8 cellular contexts compared by ENCODE assay signal in the genomic region with DNA sequence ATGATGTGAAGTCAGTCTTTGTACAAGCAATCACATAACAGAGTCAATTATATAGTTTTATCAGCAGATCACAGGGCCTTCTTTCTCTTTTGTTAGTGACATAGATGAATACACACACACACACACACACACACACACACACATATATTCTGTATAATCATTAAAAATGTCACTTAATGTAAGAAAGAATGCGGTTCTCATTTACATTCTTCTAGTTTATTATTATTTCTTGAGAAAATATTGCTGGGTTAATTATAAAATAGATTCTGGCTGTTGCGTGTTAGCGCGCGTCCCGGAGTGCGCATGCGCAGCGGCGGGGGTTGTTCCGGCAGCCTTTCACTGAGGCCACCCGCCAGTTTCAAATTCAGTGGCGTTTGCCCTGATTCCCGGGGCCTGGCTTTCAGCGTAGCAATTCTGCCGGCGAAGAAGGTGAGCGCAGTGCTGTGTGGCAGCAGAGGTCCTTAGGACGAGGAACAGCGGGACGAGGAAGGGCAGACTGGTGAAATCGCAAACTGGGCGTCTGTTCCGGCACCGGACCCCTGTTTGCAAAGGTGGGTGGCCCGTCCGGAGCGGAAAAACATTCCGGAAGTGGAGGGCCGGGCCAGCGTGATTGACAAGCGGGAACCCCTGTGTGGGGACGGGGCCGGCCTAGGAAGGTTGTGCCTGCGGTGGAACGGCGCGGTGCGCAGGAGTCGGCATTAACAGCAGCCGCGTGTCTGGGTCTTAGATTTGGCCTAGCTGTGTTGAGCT.
DNase-seq lines count a peak whose midpoint lies in the region; ATAC-seq, FAIRE-seq and TF ChIP-seq lines count a peak whose summit lies in the region.
"Not testable (repeated sequence)": the region's sequence is repeated elsewhere in the genome, so short reads cannot be mapped to it uniquely, and the experiment has no call there.

No MANE protein-coding gene starts in this region.

- POLR2A ChIA-PET in A673 (lab: Charles Lee; ENCODE audit: low non-redundant PET) = not testable (repeated sequence)

- WGBS in smooth muscle cell (ENCODE audit: low lambda C conversion rate) = under 1% methylated on average over 42 of the region's 42 CpGs

- H4K20me1 ChIP-seq in keratinocyte (ENCODE audit: control insufficient read depth, extremely low read depth, insufficient read depth, low read length); smooth muscle cell (ENCODE audit: low read depth): not testable (repeated sequence)

- H2AFZ ChIP-seq in keratinocyte (ENCODE audit: control insufficient read depth, low read length) (peak overlapping the region; percentile 46), smooth muscle cell (ENCODE audit: low read depth) (peak overlapping the region; percentile 88)

- H3K4me3 ChIP-seq in A673 (ENCODE audit: low read depth, low read length, poor library complexity, severe bottlenecking) = peak overlapping the region; percentile 56
- peak overlapping the region; percentile 45 to 57 (median 49) for H3K4me3 ChIP-seq in keratinocyte (ENCODE audit: control insufficient read depth in 2 of 3, extremely low read depth in 1 of 3, insufficient read depth in 2 of 3, low read depth in 1 of 3, low read length in 3 of 3)
- H3K4me3 ChIP-seq in smooth muscle cell = peak overlapping the region; percentile 70

- dilution Hi-C loops in keratinocyte (cut with MboI; ENCODE audit: extremely low pct_ligation_motif_present, low sequenced_read_pairs) = not testable (repeated sequence)

- not testable (repeated sequence) for H3K27ac ChIP-seq in A673 (ENCODE audit: low read depth, low read length, poor library complexity, severe bottlenecking); keratinocyte (ENCODE audit: control insufficient read depth, insufficient read depth, low read length)
- H3K27ac ChIP-seq in smooth muscle cell (ENCODE audit: low read depth) = peak overlapping the region; percentile 54

- DNase-seq in A673 (ENCODE audit: low spot score) (peak; percentile 78), NCI-H526 treated with DMSO at 0.1 percent for 48 hours (lab: John Stamatoyannopoulos, UW) (peak; percentile 37), cerebellar cortex (ENCODE audit: low spot score) (peak; percentile 81), smooth muscle cell (lab: John Stamatoyannopoulos, UW; ENCODE audit: unreplicated experiment) (peak; percentile 82)
- DNase-seq in activated CD4-positive, alpha-beta T cell treated with anti-CD3 and anti-CD28 coated beads for 4 hours = peak; percentile 64 to 90
- DNase-seq in keratinocyte (ENCODE audit: low read depth, low spot score) = not testable (repeated sequence)

- not testable (repeated sequence) for H3K79me2 ChIP-seq in keratinocyte (ENCODE audit: control insufficient read depth, insufficient read depth, low read length); smooth muscle cell (ENCODE audit: low read depth)

- H3K36me3 ChIP-seq in A673 (ENCODE audit: insufficient read depth, low read length, poor library complexity, severe bottlenecking); keratinocyte (ENCODE audit: control insufficient read depth in 2 of 2, extremely low read depth in 1 of 2, insufficient read depth in 2 of 2, low read length in 2 of 2); smooth muscle cell (ENCODE audit: low read depth): not testable (repeated sequence)

- BruUV-seq in A673 (replicated peaks; lab: Mats Ljungman, UMichigan) = TSS peak; percentile 94

- ATAC-seq in GM18873 (IDR thresholded peaks at IDR 0.05; ENCODE audit: low FRiP score, unreplicated experiment) = peak; percentile 67
- peak; percentile 68 for ATAC-seq in HG03565 (IDR thresholded peaks at IDR 0.05; ENCODE audit: unreplicated experiment)

- not testable (repeated sequence) for H3K9me1 ChIP-seq in keratinocyte (ENCODE audit: control insufficient read depth, extremely low read depth, insufficient read depth, low read length)

- H3K27me3 ChIP-seq in A673 (replicated peaks; ENCODE audit: insufficient read depth, low read depth, low read length, poor library complexity); keratinocyte (ENCODE audit: control insufficient read depth, extremely low read depth, insufficient read depth, low read length); smooth muscle cell (ENCODE audit: low read depth): not testable (repeated sequence)

- not testable (repeated sequence) for H3K9ac ChIP-seq in keratinocyte (ENCODE audit: control insufficient read depth, extremely low read depth, insufficient read depth, low read length)
- H3K9ac ChIP-seq in smooth muscle cell (ENCODE audit: low read depth) = peak overlapping the region; percentile 27

- not testable (repeated sequence) for H3K9me3 ChIP-seq in A673 (ENCODE audit: low read depth, low read length, poor library complexity, severe bottlenecking); keratinocyte (ENCODE audit: control insufficient read depth, low read depth, low read length); smooth muscle cell (replicated peaks; ENCODE audit: low read depth)

- CTCF ChIA-PET in A673 (lab: Charles Lee) = not testable (repeated sequence)

- H3K4me2 ChIP-seq in keratinocyte (ENCODE audit: control insufficient read depth, extremely low read depth, insufficient read depth, low read depth, low read length) (peak overlapping the region; percentile 60), smooth muscle cell (peak overlapping the region; percentile 89)

- H3F3A ChIP-seq in smooth muscle cell (ENCODE audit: low read depth) = not testable (repeated sequence)

- intact Hi-C loops in A673 (cut with micrococcal nuclease; ENCODE audit: unreplicated experiment) = not testable (repeated sequence)

- not testable (repeated sequence) for FAIRE-seq in keratinocyte (lab: Jason Lieb, UNC)

- not testable (repeated sequence) for H3K4me1 ChIP-seq in A673 (ENCODE audit: insufficient read depth, low read length, poor library complexity, severe bottlenecking); keratinocyte (ENCODE audit: control insufficient read depth, extremely low read depth, insufficient read depth, low read length); smooth muscle cell (ENCODE audit: low read depth)

- TF ChIP-seq CTCF in A673 (conservative IDR thresholded peaks at IDR 0.05; ENCODE audit: low read depth, low read length); keratinocyte (optimal IDR thresholded peaks at IDR 0.05 in 1 of 3, IDR thresholded peaks at IDR 0.05 in 1 of 3, conservative IDR thresholded peaks at IDR 0.05 in 1 of 3; ENCODE audit: extremely low read depth in 1 of 3, insufficient read depth in 2 of 3, low read length in 3 of 3); smooth muscle cell (IDR thresholded peaks at IDR 0.05; ENCODE audit: borderline replicate concordance, insufficient read depth, poor library complexity, severe bottlenecking): not testable (repeated sequence)
